8 cellular contexts compared by ENCODE assay signal in the genomic region with DNA sequence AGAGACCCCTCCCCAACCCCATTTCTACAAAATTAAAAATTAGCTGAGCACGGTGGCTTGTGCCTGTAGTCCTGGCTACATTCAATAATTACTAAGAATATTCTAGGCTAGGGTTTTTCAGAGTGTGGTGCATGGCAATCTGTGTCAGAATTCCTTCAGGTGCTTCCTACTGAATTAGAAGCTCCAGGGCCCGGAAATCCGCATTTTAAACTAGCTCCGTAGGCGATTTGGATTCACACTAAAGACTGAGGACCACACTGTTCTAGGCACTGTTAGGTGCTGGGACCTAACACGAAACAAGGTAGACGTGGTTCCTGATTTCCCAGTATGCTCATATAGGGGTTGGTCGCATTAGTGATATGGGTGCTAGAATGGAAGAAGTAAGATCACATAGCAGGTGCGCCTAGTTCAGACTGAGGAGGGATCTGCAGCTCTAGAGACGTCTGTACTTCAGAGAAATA. TPM values are rescaled to one million over a fixed set of nuclear protein-coding genes. Genes with fewer than 3 reads are reported as not detected.
DNase-seq lines count a peak whose midpoint lies in the region; ATAC-seq and TF ChIP-seq lines count a peak whose summit lies in the region.

No MANE protein-coding gene starts in this region.

- peak overlapping the region; percentile 80 for H3K4me3 Mint-ChIP-seq in activated CD4-positive, alpha-beta T cell treated with anti-CD3 and anti-CD28 coated beads, Interleukin-2, amount 10 ng/mL, durations not matched to agents 7 days and 5 days

- H3K36me3 ChIP-seq in KOPT-K1 (ENCODE audit: insufficient read depth, low read length) = peaks cover 25% of the 10 kb centered on the region; the same call in 1 of the 2 replicates
- peaks cover 4% of the 10 kb centered on the region for H3K36me3 ChIP-seq in ectodermal cell (ENCODE audit: control insufficient read depth, insufficient read depth, low read length)
- H3K36me3 ChIP-seq in neuron (ENCODE audit: insufficient read depth, low read length) = peaks cover 17% of the 10 kb centered on the region

- TF ChIP-seq CTCF in GM10248 (IDR thresholded peaks at IDR 0.05; ENCODE audit: control extremely low read depth, extremely low read depth, low read depth, missing control alignments) = no peak

- H3K4me1 Mint-ChIP-seq in activated CD4-positive, alpha-beta T cell treated with anti-CD3 and anti-CD28 coated beads, Interleukin-2, amount 10 ng/mL, durations not matched to agents 7 days and 5 days = peaks cover 47% of the 10 kb centered on the region

- CTCF ChIA-PET in activated CD4-positive, alpha-beta T cell treated with anti-CD3 and anti-CD28 coated beads, Interleukin-2, amount 10 ng/mL, durations not matched to agents 7 days and 5 days (lab: Charles Lee) = interaction anchor here (1.1 to 2.0 kb wide), 10 partner anchors 10 to 89 kb away, joined by 3 to 13 read pairs (median 4); a partner anchor contains a TSS
- CTCF ChIA-PET in GM10248 (lab: Yijun Ruan, JAX) = interaction anchor here (0.7 to 2.4 kb wide), 18 partner anchors 9 to 226 kb away, joined by 3 to 8 read pairs (median 4); a partner anchor contains a TSS

- ATAC-seq in HG03521 (IDR thresholded peaks at IDR 0.05; ENCODE audit: unreplicated experiment) = no peak

- peak overlapping the region; percentile 42 for H2AFZ ChIP-seq in neuron (ENCODE audit: low read depth, low read length)

- H3K9me3 ChIP-seq in KOPT-K1 (ENCODE audit: insufficient read depth, low read length, poor library complexity, severe bottlenecking) = no peaks in the 10 kb centered on the region
- no peaks in the 10 kb centered on the region for H3K9me3 ChIP-seq in ectodermal cell (ENCODE audit: control insufficient read depth, low read length)
- no peaks in the 10 kb centered on the region for H3K9me3 ChIP-seq in neuron (ENCODE audit: low read length)

- peak overlapping the region; percentile 95 for H3K27ac Mint-ChIP-seq in activated CD4-positive, alpha-beta T cell treated with anti-CD3 and anti-CD28 coated beads, Interleukin-2, amount 10 ng/mL, durations not matched to agents 7 days and 5 days

- POLR2A ChIA-PET in activated CD4-positive, alpha-beta T cell treated with anti-CD3 and anti-CD28 coated beads, Interleukin-2, amount 10 ng/mL, durations not matched to agents 7 days and 5 days (lab: Charles Lee) = interaction anchor here (0.5 to 1.4 kb wide), 4 partner anchors 21 to 26 kb away, joined by 3 to 4 read pairs (median 4); a partner anchor contains a TSS
- POLR2A ChIA-PET in GM10248 (lab: Yijun Ruan, JAX) = interaction anchor here (1.0 to 3.1 kb wide), 4 partner anchors 23 to 48 kb away, joined by 3 to 16 read pairs (median 8); a partner anchor contains a TSS

- peaks cover 16% of the 10 kb centered on the region for H3K36me3 Mint-ChIP-seq in activated CD4-positive, alpha-beta T cell treated with anti-CD3 and anti-CD28 coated beads, Interleukin-2, amount 10 ng/mL, durations not matched to agents 7 days and 5 days (ENCODE audit: low read depth)

- no peak for DNase-seq in activated CD4-positive, alpha-beta T cell treated with anti-CD3 and anti-CD28 coated beads, Interleukin-2, amount 10 ng/mL, durations not matched to agents 7 days and 5 days
- DNase-seq in activated CD4-positive, alpha-beta T cell treated with anti-CD3 and anti-CD28 coated beads, Interleukin-2, amount 50 U/mL, for 48 hours = no peak
- DNase-seq in GM10248 (ENCODE audit: extremely low spot score) (no peak), C1 segment of cervical spinal cord (lab: John Stamatoyannopoulos, UW) (no peak)

- peaks cover 3% of the 10 kb centered on the region for H3K9me3 Mint-ChIP-seq in activated CD4-positive, alpha-beta T cell treated with anti-CD3 and anti-CD28 coated beads, Interleukin-2, amount 10 ng/mL, durations not matched to agents 7 days and 5 days

- no peaks in the 10 kb centered on the region for H3K27me3 Mint-ChIP-seq in activated CD4-positive, alpha-beta T cell treated with anti-CD3 and anti-CD28 coated beads, Interleukin-2, amount 10 ng/mL, durations not matched to agents 7 days and 5 days

- peak overlapping the region; percentile 67 for H3K4me3 ChIP-seq in ectodermal cell (ENCODE audit: insufficient read depth, low read depth, low read length)
- H3K4me3 ChIP-seq in neuron (ENCODE audit: low read length) = peak overlapping the region; percentile 56

- no peaks in the 10 kb centered on the region for H3K27me3 ChIP-seq in ectodermal cell (ENCODE audit: control insufficient read depth, insufficient read depth, low read length, poor library complexity, severe bottlenecking)
- H3K27me3 ChIP-seq in neuron (ENCODE audit: insufficient read depth, low read length) = no peaks in the 10 kb centered on the region

- no peaks in the 10 kb centered on the region for H3K4me1 ChIP-seq in ectodermal cell (ENCODE audit: control insufficient read depth, insufficient read depth, low read length)
- peaks cover 8% of the 10 kb centered on the region for H3K4me1 ChIP-seq in neuron (ENCODE audit: insufficient read depth, low read length)

- H3K27ac ChIP-seq in KOPT-K1 (ENCODE audit: low read depth, low read length, poor library complexity, severe bottlenecking) = peak overlapping the region; percentile 84
- H3K27ac ChIP-seq in ectodermal cell (ENCODE audit: insufficient read depth, low read depth, low read length, poor library complexity, severe bottlenecking) = peak overlapping the region; percentile 87

- 29% methylated on average over 9 to 10 of the region's 10 CpGs for WGBS in ectodermal cell, 2 experiments

RNA-seq across cellular contexts. Expression of a gene that starts 0.6 kb away (rescaled TPM):
- 10 to 100 TPM; 49.1 to 60.2 TPM for total RNA-seq in activated CD4-positive, alpha-beta T cell treated with anti-CD3 and anti-CD28 coated beads, Interleukin-2, amount 10 ng/mL, durations not matched to agents 7 days and 5 days
- polyA plus RNA-seq in ectodermal cell (2013, experiment 1 of 4) = 27.0 TPM
- polyA plus RNA-seq in ectodermal cell (2013, experiment 2 of 4) = 22.2 TPM
- 28.1 TPM for polyA plus RNA-seq in ectodermal cell (2013, experiment 3 of 4)
- 25.0 TPM for polyA plus RNA-seq in ectodermal cell (2013, experiment 4 of 4)

RNA-seq across cellular contexts. Expression of a gene that starts 12.7 kb away (rescaled TPM):
- total RNA-seq in activated CD4-positive, alpha-beta T cell treated with anti-CD3 and anti-CD28 coated beads, Interleukin-2, amount 10 ng/mL, durations not matched to agents 7 days and 5 days = 10 to 100 TPM; 10.0 to 10.3 TPM
- polyA plus RNA-seq in ectodermal cell (2013, experiment 1 of 4) = 14.1 TPM
- 10.5 TPM for polyA plus RNA-seq in ectodermal cell (2013, experiment 2 of 4)
- 11.2 TPM for polyA plus RNA-seq in ectodermal cell (2013, experiment 3 of 4)
- polyA plus RNA-seq in ectodermal cell (2013, experiment 4 of 4) = 10.7 TPM

RNA-seq across cellular contexts. Expression of a gene that starts 23.4 kb away (rescaled TPM):
- total RNA-seq in activated CD4-positive, alpha-beta T cell treated with anti-CD3 and anti-CD28 coated beads, Interleukin-2, amount 10 ng/mL, durations not matched to agents 7 days and 5 days = 10 to 100 TPM; 48.5 to 52.9 TPM
- 51.0 TPM for polyA plus RNA-seq in ectodermal cell (2013, experiment 1 of 4)
- polyA plus RNA-seq in ectodermal cell (2013, experiment 2 of 4) = 56.4 TPM
- 39.9 TPM for polyA plus RNA-seq in ectodermal cell (2013, experiment 3 of 4)
- 43.2 TPM for polyA plus RNA-seq in ectodermal cell (2013, experiment 4 of 4)

RNA-seq across cellular contexts. Expression of a gene that starts 23.6 kb away (rescaled TPM):
- 100 to 1,000 TPM in 1 of 2 experiments, 10 to 100 TPM in 1; 92.0 to 100 TPM for total RNA-seq in activated CD4-positive, alpha-beta T cell treated with anti-CD3 and anti-CD28 coated beads, Interleukin-2, amount 10 ng/mL, durations not matched to agents 7 days and 5 days
- polyA plus RNA-seq in ectodermal cell (2013, experiment 1 of 4) = 56.5 TPM
- 43.4 TPM for polyA plus RNA-seq in ectodermal cell (2013, experiment 2 of 4)
- polyA plus RNA-seq in ectodermal cell (2013, experiment 3 of 4) = 45.4 TPM
- polyA plus RNA-seq in ectodermal cell (2013, experiment 4 of 4) = 57.5 TPM

RNA-seq across cellular contexts. Expression of a gene that starts 27.9 kb away (rescaled TPM):
- total RNA-seq in activated CD4-positive, alpha-beta T cell treated with anti-CD3 and anti-CD28 coated beads, Interleukin-2, amount 10 ng/mL, durations not matched to agents 7 days and 5 days = 100 to 1,000 TPM in 1 of 2 experiments, 10 to 100 TPM in 1; 95.1 to 102 TPM
- 80.7 TPM for polyA plus RNA-seq in ectodermal cell (2013, experiment 1 of 4)
- 79.0 TPM for polyA plus RNA-seq in ectodermal cell (2013, experiment 2 of 4)
- polyA plus RNA-seq in ectodermal cell (2013, experiment 3 of 4) = 61.6 TPM
- polyA plus RNA-seq in ectodermal cell (2013, experiment 4 of 4) = 70.4 TPM
